In genomic region chr17:75239214-75239613, GRCh38 we compare ENCODE assay signal across 17 cellular contexts. TPM values are rescaled to one million over a fixed set of nuclear protein-coding genes. Genes with fewer than 3 reads are reported as not detected.
DNase-seq lines count a peak whose midpoint lies in the region; ATAC-seq and TF ChIP-seq lines count a peak whose summit lies in the region.
"Had no signal": no experiment of that assay in that cellular context is flagged by ENCODE, and none has a peak within 500 bp of the region (broad histone marks: within the 10 kb centered on the region; RNA-seq: fewer than 3 reads in every experiment).

No MANE protein-coding gene starts in this region.

- H3K9me3 ChIP-seq in HEK293 (ENCODE audit: control insufficient read depth, insufficient read depth, low read depth, low read length) (no peaks in the 10 kb centered on the region), neural progenitor cell (ENCODE audit: low read depth) (no peaks in the 10 kb centered on the region), sigmoid colon (no peaks in the 10 kb centered on the region)
- H3K9me3 ChIP-seq: BE2C, psoas muscle, tibial artery had no signal

- no peak for TF ChIP-seq CTCF in HEK293 (tag by site-specific recombination; IDR thresholded peaks at IDR 0.05)
- no peak for TF ChIP-seq CTCF in neural progenitor cell (IDR thresholded peaks at IDR 0.05)
- TF ChIP-seq CTCF in sigmoid colon (IDR thresholded peaks at IDR 0.05): no peak

- POLR2A ChIA-PET in HEK293 (lab: Yijun Ruan, JAX): interaction anchor here (1.2 to 3.5 kb wide), 4 partner anchors 10 to 167 kb away, joined by 3 to 26 read pairs (median 10); partner anchors contain the start of genes GRB2 and MIF4GD

- H3K27ac Mint-ChIP-seq in T-helper 2 cell treated with Interferon-gamma antibody and Interleukin-4, amounts not matched to agents 5 μg/mL and 100 μg/mL, for 36 hours: peak overlapping the region; percentile 80
- H3K27ac Mint-ChIP-seq in dendritic cell treated with granulocyte-macrophage colony-stimulating factor and Interleukin-4, amounts not matched to agents 40 ng/mL and 50 ng/mL, for 4 days: peak overlapping the region; percentile 59
- H3K27ac Mint-ChIP-seq in neural progenitor cell: peak overlapping the region; percentile 20

- H3K4me1 ChIP-seq in HEK293 (ENCODE audit: control insufficient read depth, insufficient read depth, low read length) (no peaks in the 10 kb centered on the region), neural progenitor cell (no peaks in the 10 kb centered on the region), sigmoid colon (no peaks in the 10 kb centered on the region)
- H3K4me1 ChIP-seq: BE2C, tibial artery had no signal

- H3K4me1 Mint-ChIP-seq in T-helper 2 cell treated with Interferon-gamma antibody and Interleukin-4, amounts not matched to agents 5 μg/mL and 100 μg/mL, for 36 hours (ENCODE audit: low read depth): peaks cover 7% of the 10 kb centered on the region
- H3K4me1 Mint-ChIP-seq in dendritic cell treated with granulocyte-macrophage colony-stimulating factor and Interleukin-4, amounts not matched to agents 40 ng/mL and 50 ng/mL, for 4 days (ENCODE audit: low read depth): peaks cover 60% of the 10 kb centered on the region
- H3K4me1 Mint-ChIP-seq in neural progenitor cell: no peaks in the 10 kb centered on the region

- H2AFZ ChIP-seq in neural progenitor cell (replicated peaks): no peak overlapping the region

- no peaks in the 10 kb centered on the region for H3K79me2 ChIP-seq in neural progenitor cell (ENCODE audit: low read depth)

- H3K9ac ChIP-seq in neural progenitor cell: no peak overlapping the region

- H3K4me2 ChIP-seq in neural progenitor cell: no peak overlapping the region

- no peak for ATAC-seq in HG02798 (IDR thresholded peaks at IDR 0.05; ENCODE audit: poor library complexity, unreplicated experiment)

- H3K27ac ChIP-seq in HEK293 (ENCODE audit: extremely low read depth, low read depth, low read length) (no peak overlapping the region), neural progenitor cell (no peak overlapping the region), sigmoid colon (peak overlapping the region in 1 of 4 donors; percentile 31)
- H3K27ac ChIP-seq: 22Rv1, epithelial cell of prostate, psoas muscle, tibial artery had no signal

- peaks cover 11% of the 10 kb centered on the region for H4K20me1 ChIP-seq in neural progenitor cell (ENCODE audit: low read depth)

- intact Hi-C loops in dendritic cell treated with granulocyte-macrophage colony-stimulating factor and Interleukin-4, amounts not matched to agents 40 ng/mL and 50 ng/mL, for 4 days (cut with micrococcal nuclease): no loop called here
- intact Hi-C loops in sigmoid colon (cut with DNase I): no loop called here

- H3K36me3 Mint-ChIP-seq in T-helper 2 cell treated with Interferon-gamma antibody and Interleukin-4, amounts not matched to agents 5 μg/mL and 100 μg/mL, for 36 hours (ENCODE audit: low read depth): peaks cover 66% of the 10 kb centered on the region
- peaks cover 100% of the 10 kb centered on the region for H3K36me3 Mint-ChIP-seq in dendritic cell treated with granulocyte-macrophage colony-stimulating factor and Interleukin-4, amounts not matched to agents 40 ng/mL and 50 ng/mL, for 4 days (ENCODE audit: low read depth)
- H3K36me3 Mint-ChIP-seq in neural progenitor cell: peaks cover 33% of the 10 kb centered on the region

- no peak for DNase-seq in T-helper 2 cell treated with Interferon-gamma antibody and Interleukin-4, amounts not matched to agents 5 μg/mL and 100 μg/mL, for 36 hours (ENCODE audit: low spot score)
- no peak for DNase-seq in T-helper 2 cell
- DNase-seq in neural progenitor cell (ENCODE audit: low spot score): no peak
- DNase-seq in NCI-H128 (lab: John Stamatoyannopoulos, UW; ENCODE audit: unreplicated experiment): no peak
- no peak for DNase-seq in sigmoid colon
- DNase-seq: tibial artery had no signal

- H3K4me3 Mint-ChIP-seq in T-helper 2 cell treated with Interferon-gamma antibody and Interleukin-4, amounts not matched to agents 5 μg/mL and 100 μg/mL, for 36 hours: no peak overlapping the region
- no peak overlapping the region for H3K4me3 Mint-ChIP-seq in dendritic cell treated with granulocyte-macrophage colony-stimulating factor and Interleukin-4, amounts not matched to agents 40 ng/mL and 50 ng/mL, for 4 days
- H3K4me3 Mint-ChIP-seq in neural progenitor cell: no peak overlapping the region

- H3K4me3 ChIP-seq in HEK293 (ENCODE audit: low read depth, low read length) (no peak overlapping the region), neural progenitor cell (no peak overlapping the region), sigmoid colon (no peak overlapping the region)
- H3K4me3 ChIP-seq: coronary artery, lung, psoas muscle, tibial artery had no signal

- no peak for TF ChIP-seq EP300 in sigmoid colon (IDR thresholded peaks at IDR 0.05)

- H3K36me3 ChIP-seq in HEK293 (ENCODE audit: control insufficient read depth in 2 of 2, insufficient read depth in 1 of 2, low read length in 2 of 2) (peaks cover 41 to 100% of the 10 kb centered on the region in 2 experiments), neural progenitor cell (no peaks in the 10 kb centered on the region), sigmoid colon (peaks cover 42 to 100% (median 84%) of the 10 kb centered on the region in 4 donors)

- no peaks in the 10 kb centered on the region for H3K9me3 Mint-ChIP-seq in T-helper 2 cell treated with Interferon-gamma antibody and Interleukin-4, amounts not matched to agents 5 μg/mL and 100 μg/mL, for 36 hours
- no peaks in the 10 kb centered on the region for H3K9me3 Mint-ChIP-seq in dendritic cell treated with granulocyte-macrophage colony-stimulating factor and Interleukin-4, amounts not matched to agents 40 ng/mL and 50 ng/mL, for 4 days
- no peaks in the 10 kb centered on the region for H3K9me3 Mint-ChIP-seq in neural progenitor cell
- H3K9me3 Mint-ChIP-seq: activated B cell treated with CpG ODN at 0.5 μM for 24 hours, naive B cell had no signal

- H3K27me3 Mint-ChIP-seq in T-helper 2 cell treated with Interferon-gamma antibody and Interleukin-4, amounts not matched to agents 5 μg/mL and 100 μg/mL, for 36 hours (ENCODE audit: low read depth): no peaks in the 10 kb centered on the region
- H3K27me3 Mint-ChIP-seq in dendritic cell treated with granulocyte-macrophage colony-stimulating factor and Interleukin-4, amounts not matched to agents 40 ng/mL and 50 ng/mL, for 4 days: no peaks in the 10 kb centered on the region
- peaks cover 11% of the 10 kb centered on the region for H3K27me3 Mint-ChIP-seq in neural progenitor cell (ENCODE audit: insufficient read depth, low read depth)
- H3K27me3 Mint-ChIP-seq: activated B cell treated with CpG ODN at 0.5 μM for 24 hours, naive B cell had no signal

- CTCF ChIA-PET in HEK293 (lab: Yijun Ruan, JAX): interaction anchor here (0.5 to 7.4 kb wide), 19 partner anchors 9 to 1061 kb away, joined by 3 to 74 read pairs (median 9); partner anchors contain the start of genes GGA3, GRB2, MIF4GD and MRPS7

- 88 to 91% methylated on average over 12 of the region's 12 CpGs for WGBS in sigmoid colon, 2 donors

- H3K27me3 ChIP-seq in neural progenitor cell (no peaks in the 10 kb centered on the region), sigmoid colon (no peaks in the 10 kb centered on the region)
- H3K27me3 ChIP-seq: BE2C, tibial artery had no signal

- peaks cover 33% of the 10 kb centered on the region for H3F3A ChIP-seq in neural progenitor cell (ENCODE audit: low read depth)

- TF ChIP-seq POLR2A in sigmoid colon (IDR thresholded peaks at IDR 0.05): no peak

TF ChIP-seq in HEK293, 187 proteins besides CTCF, POLR2A, EP300 and RAD21:
- no peak for TF ChIP-seq ZNF580 (tag by site-specific recombination; IDR thresholded peaks at IDR 0.05)
- peak; percentile 83 for TF ChIP-seq GLIS1 (tag by site-specific recombination; IDR thresholded peaks at IDR 0.05)
- TF ChIP-seq GLIS2 (tag by site-specific recombination; IDR thresholded peaks at IDR 0.05): 0 out of 2 replicates have a peak, but pooled peaks have one; percentile 54
- TF ChIP-seq ZNF624 (tag by site-specific recombination; IDR thresholded peaks at IDR 0.05): no peak

RNA-seq across cellular contexts. Expression of gene GGA3, which starts 22.2 kb away (rescaled TPM):
- total RNA-seq in neural progenitor cell (ENCODE audit: low replicate concordance) (28.0 and 37.3 TPM in 2 replicates), sigmoid colon (10 to 100 TPM; 16.0 to 22.1 (median 17.9) TPM)
- 10 to 100 TPM; 10.2 to 35.8 (median 12.0) TPM for polyA plus RNA-seq in sigmoid colon

RNA-seq across cellular contexts. Expression of gene MRPS7, which starts 22.5 kb away (rescaled TPM):
- total RNA-seq in neural progenitor cell (ENCODE audit: low replicate concordance): 43.3 and 48.7 TPM in 2 replicates
- 10 to 100 TPM; 26.6 to 51.5 (median 39.2) TPM for total RNA-seq in sigmoid colon
- 10 to 100 TPM; 73.3 to 96.4 (median 73.4) TPM for polyA plus RNA-seq in sigmoid colon

RNA-seq across cellular contexts. Expression of gene MIF4GD, which starts 31.8 kb away (rescaled TPM):
- 17.7 and 27.5 TPM in 2 replicates for total RNA-seq in neural progenitor cell (ENCODE audit: low replicate concordance)
- 10 to 100 TPM; 18.1 to 40.7 (median 26.2) TPM for total RNA-seq in sigmoid colon
- 10 to 100 TPM; 15.0 to 33.5 (median 19.0) TPM for polyA plus RNA-seq in sigmoid colon

RNA-seq across cellular contexts. Expression of gene NUP85, which starts 33.7 kb away (rescaled TPM):
- 58.2 and 88.6 TPM in 2 replicates for total RNA-seq in neural progenitor cell (ENCODE audit: low replicate concordance)
- total RNA-seq in sigmoid colon: 10 to 100 TPM; 21.1 to 32.2 (median 29.7) TPM
- 10 to 100 TPM; 31.0 to 48.6 (median 42.8) TPM for polyA plus RNA-seq in sigmoid colon

RNA-seq across cellular contexts. Expression of gene SLC25A19, which starts 50.0 kb away (rescaled TPM):
- total RNA-seq in neural progenitor cell (ENCODE audit: low replicate concordance) (5.2 and 10.4 TPM in 2 replicates), sigmoid colon (10 to 100 TPM in 3 of 4 donors, 1 to 10 TPM in 1; 8.7 to 19.6 (median 14.7) TPM)
- polyA plus RNA-seq in sigmoid colon: 10 to 100 TPM in 2 of 3 donors, 1 to 10 TPM in 1; 5.4 to 20.1 (median 12.0) TPM

Comparison
In these comparisons a context has a peak if more than half of its experiments do, and no peak if none do; other contexts are left out.
1. H3K27ac Mint-ChIP-seq: peak in every context shown above with its lines; median percentile 80 in T-helper 2 cell treated with Interferon-gamma antibody and Interleukin-4, amounts not matched to agents 5 μg/mL and 100 μg/mL, for 36 hours; 59 in dendritic cell treated with granulocyte-macrophage colony-stimulating factor and Interleukin-4, amounts not matched to agents 40 ng/mL and 50 ng/mL, for 4 days; 20 in neural progenitor cell.